In genomic region chr20:22584922-22585785, GRCh38 we compare ENCODE assay signal across 2 cellular contexts.
A peak's percentile ranks its signal among the peaks of the same experiment; 100 is the strongest.
TF ChIP-seq lines count a peak whose summit lies in the region.

No MANE protein-coding gene starts in this region.

TF ChIP-seq in K562, 482 proteins besides CTCF, POLR2A, EP300 and RAD21:
- TF ChIP-seq ZBTB7A (IDR thresholded peaks at IDR 0.05; ENCODE audit: borderline replicate concordance, control insufficient read depth, low read depth, low read length) = no peak
- 0 out of 2 replicates have a peak, but pooled peaks have one; percentile 12 for TF ChIP-seq CTBP1 (IDR thresholded peaks at IDR 0.05; ENCODE audit: borderline replicate concordance)
- 0 out of 2 replicates have a peak, but pooled peaks have one; percentile 17 for TF ChIP-seq NCOA6 (IDR thresholded peaks at IDR 0.05)

TF ChIP-seq in HepG2, 621 proteins besides CTCF, POLR2A, EP300 and RAD21 (continues in another document):
- TF ChIP-seq ZNF18 (CRISPR knock-in tag; IDR thresholded peaks at IDR 0.05; ENCODE audit: insufficient replicate concordance) = no peak
- TF ChIP-seq ZBTB44 (CRISPR knock-in tag; IDR thresholded peaks at IDR 0.05) = peak; percentile 56; the same call in 1 of the 2 replicates
- no peak for TF ChIP-seq PRDM4 (CRISPR knock-in tag; IDR thresholded peaks at IDR 0.05; ENCODE audit: borderline replicate concordance)
- TF ChIP-seq ZSCAN22 (CRISPR knock-in tag; IDR thresholded peaks at IDR 0.05) = no peak
- TF ChIP-seq KAT8 (CRISPR knock-in tag; IDR thresholded peaks at IDR 0.05) = peak; percentile 88
- TF ChIP-seq, protein P1, sequence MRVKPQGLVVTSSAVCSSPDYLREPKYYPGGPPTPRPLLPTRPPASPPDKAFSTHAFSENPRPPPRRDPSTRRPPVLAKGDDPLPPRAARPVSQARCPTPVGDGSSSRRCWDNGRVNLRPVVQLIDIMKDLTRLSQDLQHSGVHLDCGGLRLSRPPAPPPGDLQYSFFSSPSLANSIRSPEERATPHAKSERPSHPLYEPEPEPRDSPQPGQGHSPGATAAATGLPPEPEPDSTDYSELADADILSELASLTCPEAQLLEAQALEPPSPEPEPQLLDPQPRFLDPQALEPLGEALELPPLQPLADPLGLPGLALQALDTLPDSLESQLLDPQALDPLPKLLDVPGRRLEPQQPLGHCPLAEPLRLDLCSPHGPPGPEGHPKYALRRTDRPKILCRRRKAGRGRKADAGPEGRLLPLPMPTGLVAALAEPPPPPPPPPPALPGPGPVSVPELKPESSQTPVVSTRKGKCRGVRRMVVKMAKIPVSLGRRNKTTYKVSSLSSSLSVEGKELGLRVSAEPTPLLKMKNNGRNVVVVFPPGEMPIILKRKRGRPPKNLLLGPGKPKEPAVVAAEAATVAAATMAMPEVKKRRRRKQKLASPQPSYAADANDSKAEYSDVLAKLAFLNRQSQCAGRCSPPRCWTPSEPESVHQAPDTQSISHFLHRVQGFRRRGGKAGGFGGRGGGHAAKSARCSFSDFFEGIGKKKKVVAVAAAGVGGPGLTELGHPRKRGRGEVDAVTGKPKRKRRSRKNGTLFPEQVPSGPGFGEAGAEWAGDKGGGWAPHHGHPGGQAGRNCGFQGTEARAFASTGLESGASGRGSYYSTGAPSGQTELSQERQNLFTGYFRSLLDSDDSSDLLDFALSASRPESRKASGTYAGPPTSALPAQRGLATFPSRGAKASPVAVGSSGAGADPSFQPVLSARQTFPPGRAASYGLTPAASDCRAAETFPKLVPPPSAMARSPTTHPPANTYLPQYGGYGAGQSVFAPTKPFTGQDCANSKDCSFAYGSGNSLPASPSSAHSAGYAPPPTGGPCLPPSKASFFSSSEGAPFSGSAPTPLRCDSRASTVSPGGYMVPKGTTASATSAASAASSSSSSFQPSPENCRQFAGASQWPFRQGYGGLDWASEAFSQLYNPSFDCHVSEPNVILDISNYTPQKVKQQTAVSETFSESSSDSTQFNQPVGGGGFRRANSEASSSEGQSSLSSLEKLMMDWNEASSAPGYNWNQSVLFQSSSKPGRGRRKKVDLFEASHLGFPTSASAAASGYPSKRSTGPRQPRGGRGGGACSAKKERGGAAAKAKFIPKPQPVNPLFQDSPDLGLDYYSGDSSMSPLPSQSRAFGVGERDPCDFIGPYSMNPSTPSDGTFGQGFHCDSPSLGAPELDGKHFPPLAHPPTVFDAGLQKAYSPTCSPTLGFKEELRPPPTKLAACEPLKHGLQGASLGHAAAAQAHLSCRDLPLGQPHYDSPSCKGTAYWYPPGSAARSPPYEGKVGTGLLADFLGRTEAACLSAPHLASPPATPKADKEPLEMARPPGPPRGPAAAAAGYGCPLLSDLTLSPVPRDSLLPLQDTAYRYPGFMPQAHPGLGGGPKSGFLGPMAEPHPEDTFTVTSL (CRISPR knock-in tag; IDR thresholded peaks at IDR 0.05; ENCODE audit: borderline replicate concordance) = peak; percentile 77; the same call in 1 of the 2 replicates
- no peak for TF ChIP-seq TRIM22 (IDR thresholded peaks at IDR 0.05)
- peak; percentile 88; the same call in 1 of the 2 replicates for TF ChIP-seq ZNF766 (CRISPR knock-in tag; IDR thresholded peaks at IDR 0.05; ENCODE audit: borderline replicate concordance)
- TF ChIP-seq, protein P2, sequence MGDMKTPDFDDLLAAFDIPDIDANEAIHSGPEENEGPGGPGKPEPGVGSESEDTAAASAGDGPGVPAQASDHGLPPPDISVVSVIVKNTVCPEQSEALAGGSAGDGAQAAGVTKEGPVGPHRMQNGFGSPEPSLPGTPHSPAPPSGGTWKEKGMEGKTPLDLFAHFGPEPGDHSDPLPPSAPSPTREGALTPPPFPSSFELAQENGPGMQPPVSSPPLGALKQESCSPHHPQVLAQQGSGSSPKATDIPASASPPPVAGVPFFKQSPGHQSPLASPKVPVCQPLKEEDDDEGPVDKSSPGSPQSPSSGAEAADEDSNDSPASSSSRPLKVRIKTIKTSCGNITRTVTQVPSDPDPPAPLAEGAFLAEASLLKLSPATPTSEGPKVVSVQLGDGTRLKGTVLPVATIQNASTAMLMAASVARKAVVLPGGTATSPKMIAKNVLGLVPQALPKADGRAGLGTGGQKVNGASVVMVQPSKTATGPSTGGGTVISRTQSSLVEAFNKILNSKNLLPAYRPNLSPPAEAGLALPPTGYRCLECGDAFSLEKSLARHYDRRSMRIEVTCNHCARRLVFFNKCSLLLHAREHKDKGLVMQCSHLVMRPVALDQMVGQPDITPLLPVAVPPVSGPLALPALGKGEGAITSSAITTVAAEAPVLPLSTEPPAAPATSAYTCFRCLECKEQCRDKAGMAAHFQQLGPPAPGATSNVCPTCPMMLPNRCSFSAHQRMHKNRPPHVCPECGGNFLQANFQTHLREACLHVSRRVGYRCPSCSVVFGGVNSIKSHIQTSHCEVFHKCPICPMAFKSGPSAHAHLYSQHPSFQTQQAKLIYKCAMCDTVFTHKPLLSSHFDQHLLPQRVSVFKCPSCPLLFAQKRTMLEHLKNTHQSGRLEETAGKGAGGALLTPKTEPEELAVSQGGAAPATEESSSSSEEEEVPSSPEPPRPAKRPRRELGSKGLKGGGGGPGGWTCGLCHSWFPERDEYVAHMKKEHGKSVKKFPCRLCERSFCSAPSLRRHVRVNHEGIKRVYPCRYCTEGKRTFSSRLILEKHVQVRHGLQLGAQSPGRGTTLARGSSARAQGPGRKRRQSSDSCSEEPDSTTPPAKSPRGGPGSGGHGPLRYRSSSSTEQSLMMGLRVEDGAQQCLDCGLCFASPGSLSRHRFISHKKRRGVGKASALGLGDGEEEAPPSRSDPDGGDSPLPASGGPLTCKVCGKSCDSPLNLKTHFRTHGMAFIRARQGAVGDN (CRISPR knock-in tag; IDR thresholded peaks at IDR 0.05) = peak; percentile 80
- no peak for TF ChIP-seq SIN3B (IDR thresholded peaks at IDR 0.05; ENCODE audit: low read length)
- TF ChIP-seq ZNF354B (CRISPR knock-in tag; IDR thresholded peaks at IDR 0.05) = no peak; the same call in 1 of the 2 replicates
- TF ChIP-seq BRD4 (CRISPR knock-in tag; IDR thresholded peaks at IDR 0.05) = no peak
- 0 out of 2 replicates have a peak, but pooled peaks have one; percentile 31 for TF ChIP-seq REL (CRISPR knock-in tag; conservative IDR thresholded peaks at IDR 0.05)
- no peak for TF ChIP-seq IKZF1 (IDR thresholded peaks at IDR 0.05)
- TF ChIP-seq DNMT3B (CRISPR knock-in tag; conservative IDR thresholded peaks at IDR 0.05) = peak; percentile 93
- TF ChIP-seq, protein P3, sequence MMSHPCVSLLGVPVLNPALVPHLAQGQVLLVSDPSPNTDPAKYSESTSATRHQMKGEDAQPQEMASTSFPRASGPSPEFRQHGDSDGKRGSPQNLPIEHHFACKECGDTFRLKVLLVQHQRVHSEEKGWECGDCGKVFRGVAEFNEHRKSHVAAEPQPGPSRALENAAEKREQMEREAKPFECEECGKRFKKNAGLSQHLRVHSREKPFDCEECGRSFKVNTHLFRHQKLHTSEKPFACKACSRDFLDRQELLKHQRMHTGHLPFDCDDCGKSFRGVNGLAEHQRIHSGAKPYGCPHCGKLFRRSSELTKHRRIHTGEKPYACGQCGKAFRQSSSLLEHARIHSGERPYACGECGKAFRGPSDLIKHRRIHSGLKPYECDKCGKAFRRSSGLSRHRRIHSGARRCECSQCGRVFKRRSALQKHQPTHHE (CRISPR knock-in tag; IDR thresholded peaks at IDR 0.05; ENCODE audit: borderline replicate concordance) = no peak
- peak; percentile 86 for TF ChIP-seq ZNF709 (CRISPR knock-in tag; IDR thresholded peaks at IDR 0.05)
- peak; percentile 42 for TF ChIP-seq ZNF543 (CRISPR knock-in tag; IDR thresholded peaks at IDR 0.05)
- TF ChIP-seq ZNF629 (CRISPR knock-in tag; conservative IDR thresholded peaks at IDR 0.05) = 0 out of 2 replicates have a peak, but pooled peaks have one; percentile 21
- TF ChIP-seq, protein P4, sequence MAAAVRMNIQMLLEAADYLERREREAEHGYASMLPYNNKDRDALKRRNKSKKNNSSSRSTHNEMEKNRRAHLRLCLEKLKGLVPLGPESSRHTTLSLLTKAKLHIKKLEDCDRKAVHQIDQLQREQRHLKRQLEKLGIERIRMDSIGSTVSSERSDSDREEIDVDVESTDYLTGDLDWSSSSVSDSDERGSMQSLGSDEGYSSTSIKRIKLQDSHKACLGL (CRISPR knock-in tag; IDR thresholded peaks at IDR 0.05) = no peak
- peak; percentile 98 for TF ChIP-seq ZNF746 (CRISPR knock-in tag; IDR thresholded peaks at IDR 0.05)
- peak; percentile 61; the same call in 1 of the 2 replicates for TF ChIP-seq ZNF816 (CRISPR knock-in tag; IDR thresholded peaks at IDR 0.05; ENCODE audit: borderline replicate concordance)
- TF ChIP-seq ONECUT2 (CRISPR knock-in tag; IDR thresholded peaks at IDR 0.05) = peak; percentile 88
- no peak for TF ChIP-seq CBX2 (IDR thresholded peaks at IDR 0.05; ENCODE audit: low read depth, low read length)
- peak; percentile 20; the same call in 1 of the 2 replicates for TF ChIP-seq CBX2 (CRISPR knock-in tag; IDR thresholded peaks at IDR 0.05; ENCODE audit: low read depth)
- peak; percentile 83 for TF ChIP-seq HNRNPLL (IDR thresholded peaks at IDR 0.05; ENCODE audit: low read depth, low read length, poor library complexity, severe bottlenecking)
- peak; percentile 91 for TF ChIP-seq NCOA2 (CRISPR knock-in tag; IDR thresholded peaks at IDR 0.05)
- TF ChIP-seq, protein P5, sequence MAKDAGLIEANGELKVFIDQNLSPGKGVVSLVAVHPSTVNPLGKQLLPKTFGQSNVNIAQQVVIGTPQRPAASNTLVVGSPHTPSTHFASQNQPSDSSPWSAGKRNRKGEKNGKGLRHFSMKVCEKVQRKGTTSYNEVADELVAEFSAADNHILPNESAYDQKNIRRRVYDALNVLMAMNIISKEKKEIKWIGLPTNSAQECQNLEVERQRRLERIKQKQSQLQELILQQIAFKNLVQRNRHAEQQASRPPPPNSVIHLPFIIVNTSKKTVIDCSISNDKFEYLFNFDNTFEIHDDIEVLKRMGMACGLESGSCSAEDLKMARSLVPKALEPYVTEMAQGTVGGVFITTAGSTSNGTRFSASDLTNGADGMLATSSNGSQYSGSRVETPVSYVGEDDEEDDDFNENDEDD (CRISPR knock-in tag; IDR thresholded peaks at IDR 0.05; ENCODE audit: borderline replicate concordance) = peak; percentile 45; the same call in 1 of the 2 replicates
- peak; percentile 59 for TF ChIP-seq KLF6 (CRISPR knock-in tag; IDR thresholded peaks at IDR 0.05)
- no peak for TF ChIP-seq ZIK1 (CRISPR knock-in tag; IDR thresholded peaks at IDR 0.05; ENCODE audit: borderline replicate concordance, low read depth)
- TF ChIP-seq JUNB (CRISPR knock-in tag; IDR thresholded peaks at IDR 0.05; ENCODE audit: borderline replicate concordance) = peak; percentile 46; the same call in 1 of the 2 replicates
- TF ChIP-seq TIGD3 (CRISPR knock-in tag; IDR thresholded peaks at IDR 0.05; ENCODE audit: borderline replicate concordance) = peak; percentile 88; the same call in 1 of the 2 replicates
